Comparison of ENCODE assay signal across 7 cellular contexts in the genomic region with DNA sequence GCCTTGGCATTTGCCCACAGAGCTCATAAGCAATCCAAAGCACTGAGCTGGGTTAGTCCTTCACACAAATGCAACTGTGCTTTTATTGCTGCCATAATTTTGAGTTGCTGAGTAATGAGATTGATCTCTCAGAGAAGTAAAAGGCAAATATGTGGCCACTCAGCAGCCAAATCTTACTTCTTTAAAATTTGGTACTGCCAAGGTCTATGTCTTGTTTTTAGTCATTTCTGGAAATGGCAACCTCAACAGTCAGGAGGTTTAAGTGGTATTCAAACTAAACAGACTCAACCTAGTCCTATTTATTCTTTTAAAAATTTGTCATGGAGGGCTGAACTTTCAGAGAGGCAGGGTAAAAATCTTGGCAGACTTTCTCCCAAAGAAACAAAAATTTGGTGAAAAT.
"Had no signal": no experiment of that assay in that cellular context is flagged by ENCODE, and none has a peak within 500 bp of the region (broad histone marks: within the 10 kb centered on the region; RNA-seq: fewer than 3 reads in every experiment).

No MANE protein-coding gene starts in this region.

- FAIRE-seq: HepG2, HTR-8/SVneo, K562 had no signal

- DNase-seq: IMR-90, KBM-7, KG1 had no signal

- H3K4me3 ChIP-seq: K562 had no signal

- H3K27ac ChIP-seq: HL-60 had no signal

- ATAC-seq: HepG2, K562 had no signal
